ENCODE assay signal across 9 cellular contexts in the genomic region with DNA sequence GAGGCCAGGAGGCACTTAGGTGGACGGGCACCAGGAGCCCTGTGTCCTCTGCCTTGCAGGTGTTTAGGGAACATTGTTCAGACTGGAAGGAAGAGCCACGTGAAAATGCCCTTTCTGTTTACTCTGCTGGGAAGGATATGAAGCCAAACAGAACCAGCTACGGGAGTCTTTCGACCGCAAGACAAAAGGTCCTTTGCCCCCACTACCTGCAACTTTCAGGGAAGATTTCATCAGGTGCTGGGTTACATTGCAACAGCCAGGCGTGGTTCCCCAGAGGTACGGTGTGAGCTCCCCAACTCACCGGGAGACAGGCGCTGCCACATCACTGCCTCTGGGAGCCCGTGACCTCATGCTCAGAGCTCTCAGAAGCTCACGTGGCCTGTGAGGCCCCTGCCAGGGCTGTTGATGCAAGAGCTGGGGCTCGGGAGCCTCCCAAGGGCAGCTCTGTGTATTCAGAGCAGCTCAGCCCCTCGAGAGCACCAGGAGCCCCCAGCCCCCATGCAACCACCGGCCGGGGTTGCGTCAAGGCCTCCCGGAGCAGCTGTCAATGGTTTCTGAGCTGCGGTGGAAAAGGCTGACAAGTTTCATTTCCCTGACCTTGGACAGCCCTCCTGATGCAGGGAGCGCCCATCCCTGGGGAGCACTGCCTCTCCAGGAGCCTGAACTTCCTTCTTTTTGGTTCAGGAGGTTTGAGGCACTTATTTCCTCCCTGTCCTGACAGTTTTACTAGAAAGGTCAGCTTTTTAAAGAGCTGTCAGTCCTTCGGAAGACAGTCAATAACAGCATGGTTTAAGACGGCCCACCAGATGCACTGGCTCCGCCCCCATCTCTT. TPM values are rescaled to one million over a fixed set of nuclear protein-coding genes. Genes with fewer than 3 reads are reported as not detected.
DNase-seq lines count a peak whose midpoint lies in the region; ATAC-seq, FAIRE-seq and TF ChIP-seq lines count a peak whose summit lies in the region.
"Had no signal": no experiment of that assay in that cellular context is flagged by ENCODE, and none has a peak within 500 bp of the region (broad histone marks: within the 10 kb centered on the region; RNA-seq: fewer than 3 reads in every experiment).

No MANE protein-coding gene starts in this region.

- H3K4me1 ChIP-seq in adipocyte (ENCODE audit: control insufficient read depth, insufficient read depth, low read length): peaks cover 51% of the 10 kb centered on the region
- peaks cover 30 to 34% of the 10 kb centered on the region in 2 donors for H3K4me1 ChIP-seq in kidney (ENCODE audit: control insufficient read depth in 1 of 2, insufficient read depth in 1 of 2, low read depth in 1 of 2, low read length in 2 of 2)

- intact Hi-C loops in kidney (cut with DNase I): no loop called here

- H3K4me3 ChIP-seq in adipocyte (ENCODE audit: low read length) (peak overlapping the region; percentile 19), kidney (ENCODE audit: low read length in 2 of 2) (no peak overlapping the region)

- no peaks in the 10 kb centered on the region for H3K9me3 ChIP-seq in adipocyte (ENCODE audit: control insufficient read depth, low read length)
- no peaks in the 10 kb centered on the region for H3K9me3 ChIP-seq in kidney (ENCODE audit: control insufficient read depth in 1 of 2, low read length in 2 of 2)

- ATAC-seq in HG03457 (IDR thresholded peaks at IDR 0.05; ENCODE audit: unreplicated experiment) (no peak), HG02973 (IDR thresholded peaks at IDR 0.05; ENCODE audit: unreplicated experiment) (no peak)

- H3K36me3 ChIP-seq in adipocyte (ENCODE audit: control insufficient read depth, insufficient read depth, low read length, severe bottlenecking) (peaks cover 8% of the 10 kb centered on the region), kidney (ENCODE audit: control insufficient read depth in 1 of 2, insufficient read depth in 2 of 2, low read length in 2 of 2) (no peaks in the 10 kb centered on the region)

- FAIRE-seq in kidney (lab: Jason Lieb, UNC): no peak
- FAIRE-seq: G401.6 had no signal

- no peak for TF ChIP-seq CTCF in kidney (IDR thresholded peaks at IDR 0.05; ENCODE audit: borderline replicate concordance, extremely low read depth, insufficient read depth)

- H3K9ac ChIP-seq in adipocyte (ENCODE audit: low read length) (peak overlapping the region; percentile 50), kidney (ENCODE audit: low read length in 2 of 2) (no peak overlapping the region)

- H3K27me3 ChIP-seq in adipocyte (replicated peaks; ENCODE audit: control insufficient read depth, insufficient read depth, low read length): no peaks in the 10 kb centered on the region

- peak; percentile 75 for DNase-seq in A172 (ENCODE audit: low spot score)
- peak; percentile 80 for DNase-seq in HK-2 (ENCODE audit: unreplicated experiment)
- DNase-seq in OCI-M1 (lab: John Stamatoyannopoulos, UW): peak; percentile 40
- peak; percentile 94 for DNase-seq in adipocyte (ENCODE audit: low read depth)
- DNase-seq in kidney: peak; percentile 87
- peak; percentile 46 to 56 for DNase-seq in stimulated activated CD4-positive, alpha-beta T cell treated with anti-CD3 and anti-CD28 coated beads, Interleukin-4, amount 100 ng/mL, for 48 hours (ENCODE audit: low read depth in 2 of 2)

- peak overlapping the region; percentile 23 to 32 for H3K27ac ChIP-seq in kidney (ENCODE audit: low read depth in 2 of 2, low read length in 2 of 2)

RNA-seq across cellular contexts. Expression of a gene that starts 42.1 kb away (rescaled TPM):
- total RNA-seq in A172 (2014; rRNA removed; shearing (Covaris generic)): 29.8 and 31.7 TPM in 2 replicates
- 68.0 TPM for total RNA-seq in kidney
- polyA plus RNA-seq in kidney (ENCODE audit: insufficient read depth, low read depth, low replicate concordance): 9.1 TPM

RNA-seq across cellular contexts. Expression of a gene that starts 42.8 kb away (rescaled TPM):
- total RNA-seq in A172 (2014; rRNA removed; shearing (Covaris generic)): 0.59 and 1.1 TPM in 2 replicates
- total RNA-seq in kidney: 22.6 TPM
- 5.1 TPM for polyA plus RNA-seq in kidney (ENCODE audit: insufficient read depth, low read depth, low replicate concordance)

Comparison
In these comparisons a context has a peak if more than half of its experiments do, and no peak if none do; other contexts are left out.
1. DNase-seq: peak in every context shown above with its lines; median percentile 94 in adipocyte; 87 in kidney; 80 in HK-2; 75 in A172; 51 in stimulated activated CD4-positive, alpha-beta T cell treated with anti-CD3 and anti-CD28 coated beads, Interleukin-4, amount 100 ng/mL, for 48 hours; 40 in OCI-M1.
2. RNA of a gene that starts 42.8 kb away (total RNA-seq): 22.6 TPM in kidney (single experiment); 0.59 to 1.1 TPM in A172; every median in the first group is over 10 times any median in the second.